9 cellular contexts compared by ENCODE assay signal in genomic region chr13:44312898-44313551, GRCh38.
DNase-seq lines count a peak whose midpoint lies in the region; TF ChIP-seq lines count a peak whose summit lies in the region.
"Had no signal": no experiment of that assay in that cellular context is flagged by ENCODE, and none has a peak within 500 bp of the region (broad histone marks: within the 10 kb centered on the region; RNA-seq: fewer than 3 reads in every experiment).

No MANE protein-coding gene starts in this region.

- in situ Hi-C loops in GM13977 (cut with MboI; ENCODE audit: low pct_unique_long_range_greater_than_20kb, low sequenced_read_pairs, unreplicated experiment), result no loop called here

- H3K27me3 ChIP-seq in skeletal muscle satellite cell (ENCODE audit: control insufficient read depth, insufficient read depth, low read length) (no peaks in the 10 kb centered on the region), H7 (ENCODE audit: control insufficient read depth, insufficient read depth, low read length) (peaks cover 8% of the 10 kb centered on the region)

- peaks cover 57% of the 10 kb centered on the region for H3K4me1 ChIP-seq in skeletal muscle satellite cell (ENCODE audit: control insufficient read depth, insufficient read depth, low read length)

- TF ChIP-seq CTCF in epithelial cell of proximal tubule (conservative IDR thresholded peaks at IDR 0.05; ENCODE audit: low read depth, low read length), result no peak
- TF ChIP-seq CTCF in GM13977 (IDR thresholded peaks at IDR 0.05; ENCODE audit: extremely low read depth, insufficient read depth, missing control alignments), result no peak

- no peak overlapping the region for H3K4me3 ChIP-seq in epithelial cell of proximal tubule (ENCODE audit: low read depth, low read length)
- H3K4me3 ChIP-seq in skeletal muscle satellite cell (ENCODE audit: low read length), result peak overlapping the region; percentile 24
- H3K4me3 ChIP-seq in H7 (ENCODE audit: insufficient read depth, low read depth, low read length), result no peak overlapping the region

- peak; percentile 43 for DNase-seq in NCI-H2029 (lab: John Stamatoyannopoulos, UW)
- DNase-seq in NCI-H2029 treated with DMSO at 0.1 percent for 48 hours (lab: John Stamatoyannopoulos, UW), result no peak
- peak; percentile 8 to 66 for DNase-seq in NOMO-1 (lab: John Stamatoyannopoulos, UW; ENCODE audit: unreplicated experiment in 2 of 2)
- peak; percentile 88 for DNase-seq in epithelial cell of proximal tubule (ENCODE audit: low read depth)
- no peak for DNase-seq in H7
- no peak for DNase-seq in GM13977 (ENCODE audit: low spot score)
- no peak for DNase-seq in DMS79 (lab: John Stamatoyannopoulos, UW)
- DNase-seq: NCI-H526 treated with DMSO at 0.1 percent for 48 hours had no signal

- H3K4me2 ChIP-seq in skeletal muscle satellite cell (ENCODE audit: low read length), result peak overlapping the region; percentile 69

- no peaks in the 10 kb centered on the region for H3K9me3 ChIP-seq in skeletal muscle satellite cell (replicated peaks; ENCODE audit: low read length)

- H3K36me3 ChIP-seq in skeletal muscle satellite cell (ENCODE audit: insufficient read depth, low read length) (no peaks in the 10 kb centered on the region), H7 (replicated peaks; ENCODE audit: control insufficient read depth, insufficient read depth, low read length) (no peaks in the 10 kb centered on the region)

- peak overlapping the region; percentile 78 for H3K9ac ChIP-seq in skeletal muscle satellite cell (ENCODE audit: low read depth, low read length)

Comparison
In these comparisons a context has a peak if more than half of its experiments do, and no peak if none do; other contexts are left out.
1. DNase-seq: peak in NCI-H2029 (single experiment), NOMO-1 (2 of 2) and epithelial cell of proximal tubule (single experiment); none in NCI-H2029 treated with DMSO at 0.1 percent for 48 hours (single experiment), H7 (single experiment), GM13977 (single experiment) and DMS79 (single experiment).